In the genomic region with DNA sequence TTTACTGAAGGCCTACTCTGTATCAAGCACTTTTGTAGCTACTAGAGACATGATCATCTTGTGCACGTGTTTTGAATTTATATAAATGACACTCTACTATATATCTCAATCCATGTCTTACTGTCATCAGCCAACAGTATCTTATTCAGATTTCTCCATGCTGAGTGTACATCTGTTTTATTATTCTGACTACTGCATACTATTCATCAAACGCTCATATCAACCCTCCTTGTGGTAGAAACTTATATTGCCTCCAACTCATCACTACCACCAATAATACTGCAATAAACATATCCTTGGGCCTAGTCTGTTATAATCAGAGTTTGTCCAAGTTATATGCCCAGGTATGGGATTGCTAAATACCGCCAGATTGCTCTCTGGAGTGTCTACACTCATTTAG, we compare ENCODE assay signal across 13 cellular contexts.
A peak's percentile ranks its signal among the peaks of the same experiment; 100 is the strongest.
DNase-seq lines count a peak whose midpoint lies in the region; ATAC-seq and TF ChIP-seq lines count a peak whose summit lies in the region.
"Had no signal": no experiment of that assay in that cellular context is flagged by ENCODE, and none has a peak within 500 bp of the region (broad histone marks: within the 10 kb centered on the region; RNA-seq: fewer than 3 reads in every experiment).

No MANE protein-coding gene starts in this region.

- in situ Hi-C loops in mammary epithelial cell (cut with MboI; ENCODE audit: low sequenced_read_pairs in 2 of 2), result no loop called here

- TF ChIP-seq CTCF in DOHH2 (IDR thresholded peaks at IDR 0.05; ENCODE audit: low read depth, low read length, poor library complexity, severe bottlenecking) (peak; percentile 12), mammary epithelial cell (conservative IDR thresholded peaks at IDR 0.05 in 1 of 2, IDR thresholded peaks at IDR 0.05 in 1 of 2; ENCODE audit: extremely low read depth in 1 of 2, insufficient read depth in 1 of 2, low read depth in 1 of 2, low read length in 2 of 2) (peak; percentile 10 to 28), natural killer cell (IDR thresholded peaks at IDR 0.05) (no peak)

- H3K9ac ChIP-seq in Karpas-422 (ENCODE audit: low read length) (no peak overlapping the region), mammary epithelial cell (ENCODE audit: insufficient read depth, low read length) (no peak overlapping the region)

- H3K4me1 ChIP-seq in DOHH2 (ENCODE audit: control insufficient read depth, low read length) (no peaks in the 10 kb centered on the region), Karpas-422 (ENCODE audit: low read length) (no peaks in the 10 kb centered on the region), mammary epithelial cell (ENCODE audit: insufficient read depth, low read length) (no peaks in the 10 kb centered on the region)
- H3K4me1 ChIP-seq: right atrium auricular region, SJSA1, uterus had no signal

- H3K9me2 ChIP-seq in DOHH2 (replicated peaks; ENCODE audit: control insufficient read depth, low read length) (no peaks in the 10 kb centered on the region), Karpas-422 (replicated peaks; ENCODE audit: insufficient read depth, low read length) (no peaks in the 10 kb centered on the region)

- CTCF ChIA-PET in mammary epithelial cell (lab: Charles Lee; ENCODE audit: low non-redundant PET), result no interaction called here

- H3K36me3 ChIP-seq in DOHH2 (ENCODE audit: control insufficient read depth, low read length), result no peaks in the 10 kb centered on the region
- no peaks in the 10 kb centered on the region for H3K36me3 ChIP-seq in Karpas-422 (ENCODE audit: insufficient read depth, low read length)
- no peaks in the 10 kb centered on the region for H3K36me3 ChIP-seq in mammary epithelial cell (ENCODE audit: insufficient read depth, low read length)
- H3K36me3 ChIP-seq: right atrium auricular region, SJSA1, uterus had no signal

- H2AFZ ChIP-seq in Karpas-422 (ENCODE audit: low read length) (no peak overlapping the region), mammary epithelial cell (ENCODE audit: low read depth, low read length) (no peak overlapping the region)

- peak in 2 of 3 donors; percentile 17 to 39 for ATAC-seq in natural killer cell

- H3K4me3 ChIP-seq in DOHH2 (ENCODE audit: low read length) (no peak overlapping the region), Karpas-422 (ENCODE audit: low read length) (no peak overlapping the region), mammary epithelial cell (replicated peaks in 1 of 3; ENCODE audit: insufficient read depth in 1 of 3, low read depth in 2 of 3, low read length in 3 of 3) (no peak overlapping the region)
- H3K4me3 ChIP-seq: lung, right atrium auricular region, SJSA1, uterus had no signal

- BruUV-seq in mammary epithelial cell (replicated peaks; lab: Mats Ljungman, UMichigan), result no TSS peak

- H3K4me2 ChIP-seq in DOHH2 (ENCODE audit: low read length) (no peak overlapping the region), Karpas-422 (ENCODE audit: low read depth, low read length, poor library complexity, severe bottlenecking) (no peak overlapping the region), mammary epithelial cell (ENCODE audit: insufficient read depth, low read depth, low read length) (no peak overlapping the region)

- dilution Hi-C loops in mammary epithelial cell (cut with HindIII; ENCODE audit: low sequenced_read_pairs), result no loop called here

- no peaks in the 10 kb centered on the region for H3K9me3 ChIP-seq in DOHH2 (ENCODE audit: control insufficient read depth, insufficient read depth, low read length)
- no peaks in the 10 kb centered on the region for H3K9me3 ChIP-seq in Karpas-422 (ENCODE audit: low read length)
- H3K9me3 ChIP-seq in mammary epithelial cell (replicated peaks; ENCODE audit: insufficient read depth, low read length), result no peaks in the 10 kb centered on the region
- H3K9me3 ChIP-seq: right atrium auricular region, SJSA1, uterus had no signal

- DNase-seq in Karpas-422 (peak; percentile 48), mammary epithelial cell (no peak), natural killer cell (no peak), SIG-M5 (lab: John Stamatoyannopoulos, UW) (no peak), NCI-H2029 (lab: John Stamatoyannopoulos, UW) (no peak), NCI-H1436 treated with DMSO at 0.1 percent for 48 hours (lab: John Stamatoyannopoulos, UW) (no peak)
- DNase-seq: foreskin melanocyte, NCI-H2171, uterus had no signal

- no peak overlapping the region for H3K27ac Mint-ChIP-seq in natural killer cell

- H3K36me3 Mint-ChIP-seq in natural killer cell, result no peaks in the 10 kb centered on the region

- no peak overlapping the region for H3K4me3 Mint-ChIP-seq in natural killer cell

- 75% methylated on average over 3 of the region's 3 CpGs for WGBS in mammary epithelial cell (ENCODE audit: low coverage, missing lambda C conversion rate)

- H3F3A ChIP-seq in DOHH2 (ENCODE audit: control insufficient read depth, insufficient read depth), result no peaks in the 10 kb centered on the region

- intact Hi-C loops in mammary epithelial cell (cut with micrococcal nuclease), result no loop called here
- intact Hi-C loops in natural killer cell (cut with micrococcal nuclease), result no loop called here

- no peaks in the 10 kb centered on the region for H3K79me2 ChIP-seq in DOHH2 (ENCODE audit: control insufficient read depth, low read length)
- H3K79me2 ChIP-seq in Karpas-422 (ENCODE audit: low read length), result no peaks in the 10 kb centered on the region
- no peaks in the 10 kb centered on the region for H3K79me2 ChIP-seq in mammary epithelial cell (ENCODE audit: insufficient read depth, low read length)

- H3K27ac ChIP-seq in DOHH2 (ENCODE audit: low read depth, low read length) (no peak overlapping the region), Karpas-422 (ENCODE audit: low read length) (no peak overlapping the region), mammary epithelial cell (ENCODE audit: insufficient read depth, low read depth, low read length) (no peak overlapping the region)
- H3K27ac ChIP-seq: right atrium auricular region, SJSA1, uterus had no signal

- H3K9me3 Mint-ChIP-seq in natural killer cell, result no peaks in the 10 kb centered on the region

- H4K20me1 ChIP-seq in DOHH2 (ENCODE audit: control insufficient read depth, insufficient read depth, low read depth, low read length), result no peaks in the 10 kb centered on the region
- no peaks in the 10 kb centered on the region for H4K20me1 ChIP-seq in Karpas-422 (ENCODE audit: insufficient read depth, low read depth, low read length)
- no peaks in the 10 kb centered on the region for H4K20me1 ChIP-seq in mammary epithelial cell (ENCODE audit: insufficient read depth, low read length)

- H3K4me1 Mint-ChIP-seq in natural killer cell, result no peaks in the 10 kb centered on the region

- H3K27me3 Mint-ChIP-seq in natural killer cell (ENCODE audit: low read depth in 2 of 2), result no peaks in the 10 kb centered on the region

- H3K27me3 ChIP-seq in DOHH2 (ENCODE audit: control insufficient read depth, low read length), result peaks cover 3% of the 10 kb centered on the region; the same call in 1 of the 2 replicates
- no peaks in the 10 kb centered on the region for H3K27me3 ChIP-seq in Karpas-422 (ENCODE audit: low read length)
- no peaks in the 10 kb centered on the region for H3K27me3 ChIP-seq in mammary epithelial cell (ENCODE audit: insufficient read depth, low read length)
- H3K27me3 ChIP-seq: right atrium auricular region, SJSA1, uterus had no signal
